In genomic region chr2:50059462-50059861, GRCh38 we compare ENCODE assay signal across 11 cellular contexts.
"Had no signal": no experiment of that assay in that cellular context is flagged by ENCODE, and none has a peak within 500 bp of the region (broad histone marks: within the 10 kb centered on the region; RNA-seq: fewer than 3 reads in every experiment).

No MANE protein-coding gene starts in this region.

- H3K4me1 Mint-ChIP-seq: H9 had no signal

- DNase-seq: GM23248, GOT3, H7, H9, HCEC 1CT, HFFc6 had no signal

- FAIRE-seq: H1, H54 had no signal

- H3K9me3 ChIP-seq: HAP-1 had no signal

- ATAC-seq: GM23338, HCT116 had no signal

- H3K4me2 ChIP-seq: GM23338 had no signal

- H3K27ac Mint-ChIP-seq: GM23338, H9, HFFc6 had no signal

- H3K4me3 Mint-ChIP-seq: GM23338, H9, HFFc6 had no signal

- H3K4me1 ChIP-seq: HAP-1 had no signal

- H3K27ac ChIP-seq: GM23248 had no signal

- H3K36me3 ChIP-seq: HAP-1 had no signal

- H3K4me3 ChIP-seq: GM23248, GM23338, HAP-1 had no signal
